20 cellular contexts compared by ENCODE assay signal in the genomic region with DNA sequence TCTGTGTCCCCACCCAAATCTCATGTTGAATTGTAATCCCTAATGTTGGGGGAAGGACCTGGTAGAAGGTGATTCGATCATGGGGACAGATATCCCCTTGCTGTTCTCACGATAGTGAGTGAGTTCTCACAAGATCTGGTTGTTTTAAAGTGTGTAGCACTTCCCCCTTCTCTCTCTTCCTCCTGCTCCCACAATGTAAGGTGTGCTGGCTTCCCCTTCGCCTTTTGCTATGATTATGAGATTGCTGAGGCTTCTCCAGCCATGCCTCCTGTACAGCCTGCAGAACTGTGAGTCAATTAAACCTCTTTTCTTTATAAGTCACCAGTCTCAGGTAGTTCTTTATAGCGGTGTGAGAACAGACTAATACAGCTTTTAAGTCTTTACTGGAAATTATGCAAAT.
"Had no signal": no experiment of that assay in that cellular context is flagged by ENCODE, and none has a peak within 500 bp of the region (broad histone marks: within the 10 kb centered on the region; RNA-seq: fewer than 3 reads in every experiment).

No MANE protein-coding gene starts in this region.

- H3K27ac Mint-ChIP-seq: activated naive CD8-positive, alpha-beta T cell treated with anti-CD3 and anti-CD28 coated beads for 36 hours had no signal

- H3K27ac ChIP-seq: foreskin keratinocyte, lower lobe of right lung, right lobe of liver, skin epidermis, stomach, transverse colon had no signal

- H3K36me3 Mint-ChIP-seq: activated naive CD8-positive, alpha-beta T cell treated with anti-CD3 and anti-CD28 coated beads for 36 hours had no signal

- ATAC-seq: foreskin keratinocyte, lower lobe of right lung, mucosa of descending colon had no signal

- H3K4me3 Mint-ChIP-seq: activated naive CD8-positive, alpha-beta T cell treated with anti-CD3 and anti-CD28 coated beads for 36 hours; activated T-cell treated with anti-CD3 and anti-CD28 coated beads, Interleukin-2, amount 50 U/mL, for 4 hours had no signal

- FAIRE-seq: astrocyte, urothelium cell line had no signal

- H3K9me3 ChIP-seq: lower lobe of right lung, mucosa of descending colon, right lobe of liver had no signal

- H3K4me3 ChIP-seq: lower lobe of right lung, mucosa of descending colon, right lobe of liver, skin epidermis, stomach, transverse colon had no signal

- H3K27me3 ChIP-seq: right lobe of liver, stomach, transverse colon had no signal

- H3K36me3 ChIP-seq: lower lobe of right lung, right lobe of liver, stomach, transverse colon had no signal

- DNase-seq: activated CD4-positive, alpha-beta T cell treated with anti-CD3 and anti-CD28 coated beads for 48 hours; activated CD8-positive, alpha-beta memory T cell treated with anti-CD3 and anti-CD28 coated beads, Interleukin-2, amount 50 U/mL, for 48 hours; activated gamma-delta T cell; activated naive CD8-positive, alpha-beta T cell treated with anti-CD3 and anti-CD28 coated beads for 36 hours; activated T-cell treated with anti-CD3 and anti-CD28 coated beads, Interleukin-2, amount 50 U/mL, for 4 hours; central memory CD4-positive, alpha-beta T cell; effector memory CD4-positive, alpha-beta T cell; foreskin keratinocyte; lower lobe of right lung; mesendoderm; mucosa of descending colon; nucleus accumbens; right lobe of liver; stimulated activated CD4-positive, alpha-beta T cell treated with anti-CD3 and anti-CD28 coated beads, Interleukin-1b, Interleukin-23, amount 100 ng/mL, for 48 hours; stomach; T-helper 9 cell; transverse colon had no signal

- H3K4me1 ChIP-seq: foreskin keratinocyte, lower lobe of right lung, transverse colon had no signal
